ENCODE assay signal across 26 cellular contexts in the genomic region with DNA sequence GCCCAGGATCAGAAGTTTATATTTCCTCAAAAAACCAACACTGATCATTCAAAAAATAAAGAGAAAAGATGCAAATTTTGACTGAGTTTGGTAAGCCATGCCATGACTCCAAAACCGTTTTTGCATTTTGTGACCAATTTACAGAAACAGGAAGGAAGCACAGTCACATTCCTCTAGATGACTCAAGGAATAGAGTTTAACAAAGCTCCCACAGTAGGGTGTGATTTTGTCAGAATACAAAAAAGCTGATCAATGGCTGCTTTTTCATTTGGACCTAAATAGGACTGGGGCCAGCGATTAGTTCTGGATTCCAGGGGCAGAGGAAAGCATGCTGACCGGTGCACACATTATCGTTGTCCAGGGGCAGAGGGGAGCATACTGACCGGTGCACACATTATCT.
DNase-seq lines count a peak whose midpoint lies in the region; ATAC-seq, FAIRE-seq and TF ChIP-seq lines count a peak whose summit lies in the region.
"Had no signal": no experiment of that assay in that cellular context is flagged by ENCODE, and none has a peak within 500 bp of the region (broad histone marks: within the 10 kb centered on the region; RNA-seq: fewer than 3 reads in every experiment).

No MANE protein-coding gene starts in this region.

- no peaks in the 10 kb centered on the region for H3K36me3 ChIP-seq in HUES64 (ENCODE audit: insufficient read depth, low read length)
- no peaks in the 10 kb centered on the region for H3K36me3 ChIP-seq in endodermal cell (ENCODE audit: control insufficient read depth, insufficient read depth, low read length)
- H3K36me3 ChIP-seq: breast epithelium, sigmoid colon, stomach, tibial artery had no signal

- ATAC-seq in stimulated activated effector memory CD8-positive, alpha-beta T cell treated with anti-CD3 and anti-CD28 coated beads, Interleukin-12 subunit alpha, Interleukin-12 subunit beta, amount 100 ng/mL, for 72 hours: peak; percentile 9
- ATAC-seq in activated CD8-positive, alpha-beta T cell treated with anti-CD3 and anti-CD28 coated beads for 36 hours: no peak
- ATAC-seq: mucosa of descending colon had no signal

- H3K4me3 ChIP-seq in HUES64 (ENCODE audit: low read length): no peak overlapping the region
- H3K4me3 ChIP-seq in endodermal cell (ENCODE audit: low read length): no peak overlapping the region
- H3K4me3 ChIP-seq: breast epithelium, mucosa of descending colon, sigmoid colon, stomach, tibial artery had no signal

- peak overlapping the region; percentile 16 for H3K27ac ChIP-seq in HUES64 (ENCODE audit: low read depth, low read length)
- H3K27ac ChIP-seq in RWPE1: no peak overlapping the region
- peak overlapping the region; percentile 88 for H3K27ac ChIP-seq in endodermal cell (ENCODE audit: low read depth, low read length)
- H3K27ac ChIP-seq: breast epithelium, sigmoid colon, stomach, tibial artery had no signal

- no peaks in the 10 kb centered on the region for H3K27me3 Mint-ChIP-seq in endodermal cell (ENCODE audit: insufficient read depth)
- peaks cover 9% of the 10 kb centered on the region for H3K27me3 Mint-ChIP-seq in activated CD8-positive, alpha-beta T cell treated with anti-CD3 and anti-CD28 coated beads for 36 hours

- TF ChIP-seq POLR2A in GM12892 (IDR thresholded peaks at IDR 0.05; ENCODE audit: low read depth, low read length): no peak

- TF ChIP-seq CTCF in RWPE1 (conservative IDR thresholded peaks at IDR 0.05; ENCODE audit: low read depth) (no peak), endodermal cell (conservative IDR thresholded peaks at IDR 0.05) (no peak)
- TF ChIP-seq CTCF in activated CD8-positive, alpha-beta T cell treated with anti-CD3 and anti-CD28 coated beads for 36 hours (IDR thresholded peaks at IDR 0.05): no peak

- POLR2A ChIA-PET in RWPE1 (lab: Yijun Ruan, JAX; ENCODE audit: low non-redundant PET): no interaction called here
- POLR2A ChIA-PET in activated CD8-positive, alpha-beta T cell treated with anti-CD3 and anti-CD28 coated beads for 36 hours (lab: Charles Lee): no interaction called here

- H3K4me1 Mint-ChIP-seq in endodermal cell: peaks cover 7% of the 10 kb centered on the region
- H3K4me1 Mint-ChIP-seq in stimulated activated effector memory CD8-positive, alpha-beta T cell treated with anti-CD3 and anti-CD28 coated beads, Interleukin-12 subunit alpha, Interleukin-12 subunit beta, amount 100 ng/mL, for 72 hours: no peaks in the 10 kb centered on the region
- no peaks in the 10 kb centered on the region for H3K4me1 Mint-ChIP-seq in activated CD8-positive, alpha-beta T cell treated with anti-CD3 and anti-CD28 coated beads for 36 hours (ENCODE audit: low read depth)

- no peaks in the 10 kb centered on the region for H3K27me3 ChIP-seq in HUES64 (ENCODE audit: insufficient read depth, low read length)
- H3K27me3 ChIP-seq in endodermal cell (ENCODE audit: control insufficient read depth, insufficient read depth, low read length, poor library complexity, severe bottlenecking): no peaks in the 10 kb centered on the region
- H3K27me3 ChIP-seq: breast epithelium had no signal

- no peaks in the 10 kb centered on the region for H3K9me3 Mint-ChIP-seq in endodermal cell
- H3K9me3 Mint-ChIP-seq in stimulated activated effector memory CD8-positive, alpha-beta T cell treated with anti-CD3 and anti-CD28 coated beads, Interleukin-12 subunit alpha, Interleukin-12 subunit beta, amount 100 ng/mL, for 72 hours: no peaks in the 10 kb centered on the region
- no peaks in the 10 kb centered on the region for H3K9me3 Mint-ChIP-seq in activated CD8-positive, alpha-beta T cell treated with anti-CD3 and anti-CD28 coated beads for 36 hours

- H3K36me3 Mint-ChIP-seq in endodermal cell (ENCODE audit: low read depth): no peaks in the 10 kb centered on the region
- no peaks in the 10 kb centered on the region for H3K36me3 Mint-ChIP-seq in stimulated activated effector memory CD8-positive, alpha-beta T cell treated with anti-CD3 and anti-CD28 coated beads, Interleukin-12 subunit alpha, Interleukin-12 subunit beta, amount 100 ng/mL, for 72 hours
- H3K36me3 Mint-ChIP-seq in activated CD8-positive, alpha-beta T cell treated with anti-CD3 and anti-CD28 coated beads for 36 hours (ENCODE audit: low read depth): no peaks in the 10 kb centered on the region

- H3K9me3 ChIP-seq in HUES64 (ENCODE audit: insufficient read depth, low read depth, low read length) (no peaks in the 10 kb centered on the region), endodermal cell (ENCODE audit: control insufficient read depth, low read length) (no peaks in the 10 kb centered on the region)
- H3K9me3 ChIP-seq: breast epithelium, mucosa of descending colon, sigmoid colon, stomach, tibial artery had no signal

- intact Hi-C loops in activated CD8-positive, alpha-beta T cell treated with anti-CD3 and anti-CD28 coated beads for 36 hours (cut with micrococcal nuclease): no loop called here

- H3K4me1 ChIP-seq in HUES64 (ENCODE audit: insufficient read depth, low read length) (peaks cover 5% of the 10 kb centered on the region; the same call in 1 of the 2 replicates), endodermal cell (ENCODE audit: control insufficient read depth, insufficient read depth, low read length) (no peaks in the 10 kb centered on the region)
- H3K4me1 ChIP-seq: breast epithelium, sigmoid colon, stomach, tibial artery had no signal

- FAIRE-seq in GM12892 (lab: Jason Lieb, UNC): no peak
- FAIRE-seq: colon, GM18507, H54, HTR-8/SVneo, islet of Langerhans had no signal

- CTCF ChIA-PET in RWPE1 (lab: Yijun Ruan, JAX): no interaction called here
- CTCF ChIA-PET in activated CD8-positive, alpha-beta T cell treated with anti-CD3 and anti-CD28 coated beads for 36 hours (lab: Charles Lee): no interaction called here

- no peak overlapping the region for H3K4me3 Mint-ChIP-seq in endodermal cell
- H3K4me3 Mint-ChIP-seq in stimulated activated effector memory CD8-positive, alpha-beta T cell treated with anti-CD3 and anti-CD28 coated beads, Interleukin-12 subunit alpha, Interleukin-12 subunit beta, amount 100 ng/mL, for 72 hours: no peak overlapping the region
- H3K4me3 Mint-ChIP-seq in activated CD8-positive, alpha-beta T cell treated with anti-CD3 and anti-CD28 coated beads for 36 hours: no peak overlapping the region

- H3K27ac Mint-ChIP-seq in endodermal cell: no peak overlapping the region
- no peak overlapping the region for H3K27ac Mint-ChIP-seq in stimulated activated effector memory CD8-positive, alpha-beta T cell treated with anti-CD3 and anti-CD28 coated beads, Interleukin-12 subunit alpha, Interleukin-12 subunit beta, amount 100 ng/mL, for 72 hours
- H3K27ac Mint-ChIP-seq in activated CD8-positive, alpha-beta T cell treated with anti-CD3 and anti-CD28 coated beads for 36 hours: no peak overlapping the region

- 76% methylated on average over 5 of the region's 5 CpGs for WGBS in HUES64
- WGBS in endodermal cell (ENCODE audit: insufficient coverage in 1 of 2, insufficient read length in 1 of 2), 2 experiments: 54 to 78% methylated on average over 5 of the region's 5 CpGs

- DNase-seq in RWPE1 (ENCODE audit: low spot score) (peak; percentile 13), endodermal cell (no peak), HuH-7.5 (ENCODE audit: low spot score) (no peak), GM12892 (ENCODE audit: insufficient read length) (no peak)
- DNase-seq in stimulated activated effector memory CD8-positive, alpha-beta T cell treated with anti-CD3 and anti-CD28 coated beads, Interleukin-12 subunit alpha, Interleukin-12 subunit beta, amount 100 ng/mL, for 72 hours (ENCODE audit: low spot score in 2 of 2): no peak
- DNase-seq in activated CD8-positive, alpha-beta T cell treated with anti-CD3 and anti-CD28 coated beads for 36 hours: no peak
- DNase-seq: activated CD4-positive, CD25-positive, alpha-beta regulatory T cell; activated gamma-delta T cell treated with Interleukin-2 at 50 U/mL for 16 hours; DMS79; GF-D8; mucosa of descending colon; NCI-H1105; NCI-H2029 treated with DMSO at 0.1 percent for 48 hours; NCI-H2227 treated with DMSO at 0.1 percent for 48 hours; Right ventricle myocardium superior; sigmoid colon; stimulated activated CD4-positive, alpha-beta T cell treated with anti-CD3 and anti-CD28 coated beads, Interleukin-15, amount 100 ng/mL, for 24 hours; stomach; tibial artery had no signal

- H3K9ac ChIP-seq in HUES64 (ENCODE audit: low read depth, low read length) (peak overlapping the region; percentile 26; the same call in 1 of the 2 replicates), endodermal cell (ENCODE audit: extremely low read depth, low read length, poor library complexity, severe bottlenecking) (no peak overlapping the region)
